10 cellular contexts compared by ENCODE assay signal in genomic region chr11:64649304-64649703, GRCh38. TPM values are rescaled to one million over a fixed set of nuclear protein-coding genes. Genes with fewer than 3 reads are reported as not detected.
A peak's percentile ranks its signal among the peaks of the same experiment; 100 is the strongest.
DNase-seq lines count a peak whose midpoint lies in the region; ATAC-seq and TF ChIP-seq lines count a peak whose summit lies in the region.
"Had no signal": no experiment of that assay in that cellular context is flagged by ENCODE, and none has a peak within 500 bp of the region (broad histone marks: within the 10 kb centered on the region; RNA-seq: fewer than 3 reads in every experiment).

No MANE protein-coding gene starts in this region.

- no peaks in the 10 kb centered on the region for H3K9me2 ChIP-seq in OCI-LY7 (ENCODE audit: insufficient read depth, low read length)

- H3K4me2 ChIP-seq in OCI-LY7 (ENCODE audit: low read length), result no peak overlapping the region

- ATAC-seq in heart left ventricle, result peak in 1 of 4 donors; percentile 20
- no peak for ATAC-seq in Right ventricle myocardium superior (ENCODE audit: poor library complexity)
- no peak for ATAC-seq in HG03342 (IDR thresholded peaks at IDR 0.05; ENCODE audit: unreplicated experiment)

- CTCF ChIA-PET in OCI-LY7 (lab: Charles Lee; ENCODE audit: unreplicated experiment), result interaction anchor here (0.7 to 0.9 kb wide), 2 partner anchors 39 to 95 kb away, joined by 3 read pairs; no protein-coding TSS in a partner anchor

- TF ChIP-seq CTCF in heart left ventricle (IDR thresholded peaks at IDR 0.05), result peak in 10 of 12 donors; percentile 21 to 51 (median 30)
- TF ChIP-seq CTCF in OCI-LY7 (conservative IDR thresholded peaks at IDR 0.05; ENCODE audit: low read length), result peak; percentile 89
- TF ChIP-seq CTCF in fibroblast of pulmonary artery (IDR thresholded peaks at IDR 0.05; ENCODE audit: low read length, missing control alignments), result peak; percentile 55
- peak; percentile 22 to 47 (median 40) for TF ChIP-seq CTCF in uterus (IDR thresholded peaks at IDR 0.05)

- DNase-seq in heart left ventricle, result no peak
- DNase-seq in Right ventricle myocardium superior, result no peak
- DNase-seq in OCI-LY7 (ENCODE audit: low spot score), result peak; percentile 62
- peak; percentile 27 for DNase-seq in fibroblast of pulmonary artery (ENCODE audit: low read depth)
- DNase-seq in uterus, result peak in 1 of 2 donors; percentile 38
- DNase-seq in activated T-cell treated with anti-CD3 and anti-CD28 coated beads, Interleukin-2, amount 50 U/mL, for 1 hour, result no peak
- DNase-seq in middle frontal gyrus (ENCODE audit: extremely low spot score, low spot score), result no peak

- H3K4me3 ChIP-seq in heart left ventricle (no peak overlapping the region), OCI-LY7 (ENCODE audit: low read depth, low read length, poor library complexity, severe bottlenecking) (no peak overlapping the region), fibroblast of pulmonary artery (replicated peaks; ENCODE audit: low read depth, low read length) (no peak overlapping the region), uterus (no peak overlapping the region)
- H3K4me3 ChIP-seq: SJSA1 had no signal

- H3K4me1 ChIP-seq in heart left ventricle (peaks cover 0 to 15% (median 0%) of the 10 kb centered on the region in 12 donors), OCI-LY7 (ENCODE audit: insufficient read depth, low read length, poor library complexity, severe bottlenecking) (peaks cover 2% of the 10 kb centered on the region), uterus (no peaks in the 10 kb centered on the region)
- H3K4me1 ChIP-seq: SJSA1 had no signal

- intact Hi-C loops in heart left ventricle (cut with DNase I), result loop anchor here in 1 of 10 donors (1.0 kb wide), 1 partner anchor 96 kb away; no protein-coding TSS in a partner anchor
- intact Hi-C loops in Right ventricle myocardium superior (cut with DNase I), result no loop called here
- intact Hi-C loops in OCI-LY7 (cut with micrococcal nuclease; ENCODE audit: unreplicated experiment), result loop anchor here (1.0 kb wide), 1 partner anchor 96 kb away; no protein-coding TSS in a partner anchor
- intact Hi-C loops in uterus (cut with DNase I; ENCODE audit: low total_unique reads), result no loop called here

- no peaks in the 10 kb centered on the region for H3K79me2 ChIP-seq in OCI-LY7 (ENCODE audit: insufficient read depth, low read depth, low read length)

- H2AFZ ChIP-seq in OCI-LY7 (ENCODE audit: low read length), result no peak overlapping the region

- H3K9me3 ChIP-seq in heart left ventricle (no peaks in the 10 kb centered on the region), OCI-LY7 (ENCODE audit: low read length) (no peaks in the 10 kb centered on the region), uterus (no peaks in the 10 kb centered on the region)
- H3K9me3 ChIP-seq: SJSA1 had no signal

- no TSS peak for BruUV-seq in OCI-LY7 (replicated peaks; lab: Mats Ljungman, UMichigan)

- H3K27me3 ChIP-seq in heart left ventricle (peaks cover 0 to 16% (median 1%) of the 10 kb centered on the region in 9 donors), uterus (no peaks in the 10 kb centered on the region)

- no peaks in the 10 kb centered on the region for H3K36me3 ChIP-seq in heart left ventricle
- no peaks in the 10 kb centered on the region for H3K36me3 ChIP-seq in OCI-LY7 (ENCODE audit: insufficient read depth, low read length)
- no peaks in the 10 kb centered on the region for H3K36me3 ChIP-seq in uterus
- H3K36me3 ChIP-seq: SJSA1 had no signal

- POLR2A ChIA-PET in OCI-LY7 (lab: Charles Lee), result no interaction called here

- 24 to 34% (median 26%) methylated on average over 6 of the region's 6 CpGs for WGBS in heart left ventricle, 4 donors

- no peaks in the 10 kb centered on the region for H4K20me1 ChIP-seq in OCI-LY7 (ENCODE audit: insufficient read depth, low read length)

- no peak for TF ChIP-seq POLR2A in heart left ventricle (IDR thresholded peaks at IDR 0.05)
- TF ChIP-seq POLR2A in uterus (IDR thresholded peaks at IDR 0.05), result no peak

- H3K27ac ChIP-seq in heart left ventricle (no peak overlapping the region), OCI-LY7 (ENCODE audit: low read depth, low read length, poor library complexity, severe bottlenecking) (no peak overlapping the region), uterus (no peak overlapping the region)
- H3K27ac ChIP-seq: SJSA1 had no signal

RNA-seq across cellular contexts. Expression of gene SLC22A12, which starts 58.3 kb away (rescaled TPM):
- total RNA-seq in heart left ventricle (not detected), Right ventricle myocardium superior (not detected), OCI-LY7 (2022) (not detected in 2 replicates), uterus (not detected)
- polyA plus RNA-seq in heart left ventricle, result not detected
- total RNA-seq in OCI-LY7 (2014; rRNA removed; shearing (Covaris generic)), result not detected in 2 replicates
- total RNA-seq: glomerular endothelial cell, SJSA1 had no signal

Comparison
In these comparisons a context has a peak if more than half of its experiments do, and no peak if none do; other contexts are left out.
1. DNase-seq: peak in OCI-LY7 (single experiment) and fibroblast of pulmonary artery (single experiment); none in heart left ventricle (0 of 5), Right ventricle myocardium superior (single experiment), activated T-cell treated with anti-CD3 and anti-CD28 coated beads, Interleukin-2, amount 50 U/mL, for 1 hour (single experiment) and middle frontal gyrus (single experiment).
2. CTCF ChIP-seq: peak in every context shown above with its lines; median percentile 89 in OCI-LY7; 55 in fibroblast of pulmonary artery; 40 in uterus; 30 in heart left ventricle.